In genomic region chr2:199850250-199850717, GRCh38 we compare ENCODE assay signal across 8 cellular contexts. TPM values are rescaled to one million over a fixed set of nuclear protein-coding genes. Genes with fewer than 3 reads are reported as not detected.
DNase-seq lines count a peak whose midpoint lies in the region; ATAC-seq and TF ChIP-seq lines count a peak whose summit lies in the region.

No MANE protein-coding gene starts in this region.

- peak overlapping the region; percentile 48 to 76 for H3K9ac ChIP-seq in mucosa of rectum (ENCODE audit: low read depth in 1 of 2, low read length in 2 of 2)

- H3K27me3 ChIP-seq in left ventricle myocardium inferior (ENCODE audit: low read depth) (peaks cover 13% of the 10 kb centered on the region), breast epithelium (no peaks in the 10 kb centered on the region), mucosa of rectum (ENCODE audit: control insufficient read depth in 2 of 2, insufficient read depth in 2 of 2, low read length in 2 of 2) (no peaks in the 10 kb centered on the region)

- H3K27ac ChIP-seq in left ventricle myocardium inferior (replicated peaks) (peak overlapping the region; percentile 57), breast epithelium (peak overlapping the region; percentile 46 to 70), mucosa of rectum (ENCODE audit: low read depth in 2 of 2, low read length in 2 of 2) (peak overlapping the region in 1 of 2 donors; percentile 49)

- H3K36me3 ChIP-seq in left ventricle myocardium inferior (no peaks in the 10 kb centered on the region), breast epithelium (no peaks in the 10 kb centered on the region), mucosa of rectum (ENCODE audit: control insufficient read depth in 2 of 2, insufficient read depth in 2 of 2, low read length in 2 of 2) (no peaks in the 10 kb centered on the region)

- intact Hi-C loops in left ventricle myocardium inferior (cut with micrococcal nuclease) (no loop called here), left cardiac atrium (cut with DNase I) (no loop called here), breast epithelium (cut with DNase I; ENCODE audit: low total_unique reads) (no loop called here)

- H3K4me3 ChIP-seq in left ventricle myocardium inferior (peak overlapping the region; percentile 72), breast epithelium (peak overlapping the region; percentile 66 to 91 (median 70)), mucosa of rectum (ENCODE audit: low read length in 2 of 2) (peak overlapping the region; percentile 82)

- H3K4me1 ChIP-seq in left ventricle myocardium inferior (peaks cover 12% of the 10 kb centered on the region), breast epithelium (no peaks in the 10 kb centered on the region), mucosa of rectum (ENCODE audit: control insufficient read depth in 2 of 2, insufficient read depth in 2 of 2, low read length in 2 of 2) (peaks cover 3 to 4% of the 10 kb centered on the region in 2 donors)

- TF ChIP-seq POLR2A in breast epithelium (IDR thresholded peaks at IDR 0.05), result no peak

- TF ChIP-seq CTCF in left ventricle myocardium inferior (IDR thresholded peaks at IDR 0.05; ENCODE audit: borderline replicate concordance) (no peak), breast epithelium (IDR thresholded peaks at IDR 0.05) (no peak)

- H3K9me3 ChIP-seq in left ventricle myocardium inferior (replicated peaks) (no peaks in the 10 kb centered on the region), breast epithelium (no peaks in the 10 kb centered on the region), mucosa of rectum (ENCODE audit: control insufficient read depth in 2 of 2, low read length in 2 of 2) (no peaks in the 10 kb centered on the region)

- no peak for ATAC-seq in left cardiac atrium
- ATAC-seq in GM19452 (IDR thresholded peaks at IDR 0.05; ENCODE audit: unreplicated experiment), result no peak
- no peak for ATAC-seq in GM18909 (IDR thresholded peaks at IDR 0.05; ENCODE audit: poor library complexity, unreplicated experiment)
- ATAC-seq in HG02870 (IDR thresholded peaks at IDR 0.05; ENCODE audit: unreplicated experiment), result no peak

- DNase-seq in left ventricle myocardium inferior, result no peak
- no peak for DNase-seq in left cardiac atrium
- DNase-seq in breast epithelium (ENCODE audit: low spot score in 2 of 2), result no peak
- DNase-seq in NCI-H2029 (lab: John Stamatoyannopoulos, UW), result no peak

RNA-seq across cellular contexts. Expression of gene FTCDNL1, which starts 0.7 kb away (rescaled TPM):
- total RNA-seq in left ventricle myocardium inferior (2.7 TPM), left cardiac atrium (1 to 10 TPM; 3.4 to 7.8 TPM), breast epithelium (1 to 10 TPM; 3.7 to 5.9 (median 5.2) TPM)
